23 cellular contexts compared by ENCODE assay signal in genomic region chr20:35405775-35406174, GRCh38. TPM values are rescaled to one million over a fixed set of nuclear protein-coding genes. Genes with fewer than 3 reads are reported as not detected.
"Had no signal": no experiment of that assay in that cellular context is flagged by ENCODE, and none has a peak within 500 bp of the region (broad histone marks: within the 10 kb centered on the region; RNA-seq: fewer than 3 reads in every experiment).

No MANE protein-coding gene starts in this region.

- H3K27me3 Mint-ChIP-seq: naive thymus-derived CD8-positive, alpha-beta T cell; stimulated activated naive B cell treated with anti-CD40 and anti-IgM and Interleukin-4, amounts not matched to agents 10 μg/mL and 1 μg/mL and 100 μg/mL, for 72 hours had no signal

- H3K27ac ChIP-seq: dorsolateral prefrontal cortex, gastrocnemius medialis, lower lobe of right lung, ovary, psoas muscle, skin epidermis, stomach, thyroid gland, vagina had no signal

- H3K9me3 ChIP-seq: gastrocnemius medialis, ovary, psoas muscle, thyroid gland had no signal

- H3K27ac Mint-ChIP-seq: nephron progenitor cell; stimulated activated naive B cell treated with anti-CD40 and anti-IgM and Interleukin-4, amounts not matched to agents 10 μg/mL and 1 μg/mL and 100 μg/mL, for 72 hours had no signal

- ATAC-seq: esophagus mucosa; gastrocnemius medialis; left ventricle myocardium superior; lower lobe of right lung; naive thymus-derived CD8-positive, alpha-beta T cell; psoas muscle; right cardiac atrium had no signal

- DNase-seq: dorsolateral prefrontal cortex; effector CD4-positive, alpha-beta T cell; foreskin fibroblast; gastrocnemius medialis; head of caudate nucleus; left ventricle myocardium superior; lower lobe of right lung; naive thymus-derived CD8-positive, alpha-beta T cell; nephron progenitor cell; occipital lobe; ovary; posterior cingulate gyrus; psoas muscle; right cardiac atrium; spleen; stimulated activated CD4-positive, alpha-beta T cell treated with anti-CD3 and anti-CD28 coated beads, Interleukin-4, amount 100 ng/mL, for 4 hours; stimulated activated naive B cell treated with anti-CD40 and anti-IgM and Interleukin-4, amounts not matched to agents 10 μg/mL and 1 μg/mL and 100 μg/mL, for 72 hours; stomach; thyroid gland; trophoblast cell had no signal

- H3K4me3 Mint-ChIP-seq: nephron progenitor cell; stimulated activated naive B cell treated with anti-CD40 and anti-IgM and Interleukin-4, amounts not matched to agents 10 μg/mL and 1 μg/mL and 100 μg/mL, for 72 hours had no signal

- H3K27me3 ChIP-seq: dorsolateral prefrontal cortex, gastrocnemius medialis, ovary, spleen, stomach, thyroid gland, vagina had no signal

- H3K4me1 ChIP-seq: psoas muscle had no signal

- H3K4me3 ChIP-seq: dorsolateral prefrontal cortex, gastrocnemius medialis, lower lobe of right lung, ovary, psoas muscle, skin epidermis, spleen, stomach, thyroid gland, vagina had no signal

- H3K36me3 ChIP-seq: ovary had no signal

RNA-seq across cellular contexts. Expression of gene GDF5, which starts 32.3 kb away (rescaled TPM):
- total RNA-seq: esophagus mucosa; gastrocnemius medialis; naive thymus-derived CD8-positive, alpha-beta T cell; spleen had no signal
